In genomic region chrY:9968381-9968780, GRCh38 we compare ENCODE assay signal across 27 cellular contexts.
"Had no signal": no experiment of that assay in that cellular context is flagged by ENCODE, and none has a peak within 500 bp of the region (broad histone marks: within the 10 kb centered on the region; RNA-seq: fewer than 3 reads in every experiment).

No MANE protein-coding gene starts in this region.

- ATAC-seq: activated naive CD4-positive, alpha-beta T cell treated with anti-CD3 and anti-CD28 coated beads, Interleukin-2, amount 50 U/mL, for 72 hours; activated T-cell treated with anti-CD3 and anti-CD28 coated beads, Interleukin-2, amount 50 U/mL, for 4 hours; body of pancreas had no signal

- H3K36me3 ChIP-seq: adrenal gland, MG63, SJCRH30 had no signal

- DNase-seq: activated B cell treated with CpG ODN at 0.5 μM for 24 hours; activated CD4-positive, alpha-beta memory T cell treated with anti-CD3 and anti-CD28 coated beads for 36 hours; activated CD4-positive, alpha-beta T cell treated with anti-CD3 and anti-CD28 coated beads for 4 hours; activated CD4-positive, alpha-beta T cell treated with anti-CD3 and anti-CD28 coated beads, Interleukin-2, amount 50 U/mL, for 1 hour; activated CD4-positive, CD25-positive, alpha-beta regulatory T cell treated with anti-CD3 and anti-CD28 coated beads, Interleukin-2, amount 50 U/mL, for 72 hours; activated CD8-positive, alpha-beta memory T cell treated with anti-CD3 and anti-CD28 coated beads, Interleukin-2, amount 50 U/mL, for 4 hours; activated gamma-delta T cell treated with Interleukin-2 at 50 U/mL for 16 hours; activated naive CD4-positive, alpha-beta T cell treated with anti-CD3 and anti-CD28 coated beads for 36 hours; activated T-cell treated with anti-CD3 and anti-CD28 coated beads for 4 hours; activated T-cell treated with anti-CD3 and anti-CD28 coated beads, Interleukin-2, amount 50 U/mL, for 4 hours; adrenal gland; body of pancreas; central memory CD4-positive, alpha-beta T cell; MG63; NCI-H1048; NCI-H1105 treated with DMSO at 0.1 percent for 48 hours; NCI-H1436; NCI-H1694; NCI-H1930; NCI-H2081 treated with DMSO at 0.1 percent for 48 hours; NCI-H345; NCI-H748 treated with DMSO at 0.1 percent for 48 hours; OCI-M1; SHP77; SJCRH30 had no signal

- H3K27ac ChIP-seq: adrenal gland, body of pancreas, SJCRH30, SK-N-MC had no signal

- H3K4me3 ChIP-seq: adrenal gland, body of pancreas, MG63, SJCRH30, SK-N-MC had no signal

- H3K4me1 ChIP-seq: adrenal gland, body of pancreas, SJCRH30 had no signal

- H3K27me3 ChIP-seq: adrenal gland, body of pancreas, MG63, SJCRH30 had no signal

- H3K9me3 ChIP-seq: adrenal gland, body of pancreas, MG63, SJCRH30 had no signal
